16 cellular contexts compared by ENCODE assay signal in the genomic region with DNA sequence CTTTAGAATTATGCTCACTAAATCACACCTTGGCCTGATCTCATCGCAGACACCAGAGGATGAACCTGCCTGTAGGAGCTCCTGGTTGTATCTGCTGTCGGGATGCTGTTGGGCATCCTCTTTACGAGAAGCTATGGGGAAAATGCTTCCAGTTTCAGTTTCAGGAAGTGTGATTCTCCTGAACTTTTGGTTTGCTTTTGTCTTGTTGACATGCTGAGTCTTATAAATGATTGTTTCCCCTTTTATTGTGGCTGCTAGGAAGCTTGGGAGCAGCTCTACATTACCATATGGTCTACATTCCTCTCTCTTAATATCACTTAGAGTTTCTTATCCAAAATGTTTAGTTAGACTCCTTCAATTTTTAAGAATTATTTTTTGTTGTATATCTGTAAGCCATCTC.
"Had no signal": no experiment of that assay in that cellular context is flagged by ENCODE, and none has a peak within 500 bp of the region (broad histone marks: within the 10 kb centered on the region; RNA-seq: fewer than 3 reads in every experiment).

No MANE protein-coding gene starts in this region.

- H3K79me2 ChIP-seq: hepatocyte had no signal

- DNase-seq: activated CD4-positive, alpha-beta T cell treated with anti-CD3 and anti-CD28 coated beads for 48 hours; activated naive CD4-positive, alpha-beta T cell treated with anti-CD3 and anti-CD28 coated beads, Interleukin-2, amount 10 ng/mL, durations not matched to agents 7 days and 5 days; activated T-cell treated with anti-CD3 and anti-CD28 coated beads for 4 hours; adrenal gland; caudate nucleus; colonic mucosa; effector CD8-positive, alpha-beta T cell; kidney; posterior cingulate gyrus; small intestine; T-helper 9 cell; tibial artery had no signal

- H3K4me1 Mint-ChIP-seq: activated naive CD4-positive, alpha-beta T cell treated with anti-CD3 and anti-CD28 coated beads, Interleukin-2, amount 10 ng/mL, durations not matched to agents 7 days and 5 days; mesothelial cell of epicardium had no signal

- H3K4me2 ChIP-seq: hepatocyte had no signal

- H3K4me1 ChIP-seq: colonic mucosa had no signal

- H3K36me3 Mint-ChIP-seq: activated naive CD4-positive, alpha-beta T cell treated with anti-CD3 and anti-CD28 coated beads, Interleukin-2, amount 10 ng/mL, durations not matched to agents 7 days and 5 days; mesothelial cell of epicardium had no signal

- H3K27ac Mint-ChIP-seq: activated naive CD4-positive, alpha-beta T cell treated with anti-CD3 and anti-CD28 coated beads, Interleukin-2, amount 10 ng/mL, durations not matched to agents 7 days and 5 days; activated T-helper 2 cell treated with anti-CD3 and anti-CD28 coated beads, Interferon-gamma antibody, Interleukin-2, Interleukin-4, amounts not matched to agents 10 μg/mL and 5 μg/mL and 100 μg/mL, durations not matched to agents 14 hours and 24 hours and 36 hours; mesothelial cell of epicardium had no signal

- FAIRE-seq: kidney, small intestine had no signal

- H3K9me3 Mint-ChIP-seq: activated naive CD4-positive, alpha-beta T cell treated with anti-CD3 and anti-CD28 coated beads, Interleukin-2, amount 10 ng/mL, durations not matched to agents 7 days and 5 days; activated T-helper 2 cell treated with anti-CD3 and anti-CD28 coated beads, Interferon-gamma antibody, Interleukin-2, Interleukin-4, amounts not matched to agents 10 μg/mL and 5 μg/mL and 100 μg/mL, durations not matched to agents 14 hours and 24 hours and 36 hours; mesothelial cell of epicardium had no signal

- H3K36me3 ChIP-seq: adrenal gland, colonic mucosa, right atrium auricular region, tibial artery had no signal

- H3K9me3 ChIP-seq: adrenal gland, colonic mucosa, right atrium auricular region, tibial artery had no signal

- H3K27me3 ChIP-seq: adrenal gland, colonic mucosa, right atrium auricular region, tibial artery had no signal

- H2AFZ ChIP-seq: hepatocyte had no signal

- H3K4me3 ChIP-seq: adrenal gland, colonic mucosa, hepatocyte, right atrium auricular region, tibial artery had no signal

- H3K27ac ChIP-seq: adrenal gland, colonic mucosa, hepatocyte, right atrium auricular region, tibial artery had no signal

- H3K4me3 Mint-ChIP-seq: activated naive CD4-positive, alpha-beta T cell treated with anti-CD3 and anti-CD28 coated beads, Interleukin-2, amount 10 ng/mL, durations not matched to agents 7 days and 5 days; mesothelial cell of epicardium had no signal
